In the genomic region with DNA sequence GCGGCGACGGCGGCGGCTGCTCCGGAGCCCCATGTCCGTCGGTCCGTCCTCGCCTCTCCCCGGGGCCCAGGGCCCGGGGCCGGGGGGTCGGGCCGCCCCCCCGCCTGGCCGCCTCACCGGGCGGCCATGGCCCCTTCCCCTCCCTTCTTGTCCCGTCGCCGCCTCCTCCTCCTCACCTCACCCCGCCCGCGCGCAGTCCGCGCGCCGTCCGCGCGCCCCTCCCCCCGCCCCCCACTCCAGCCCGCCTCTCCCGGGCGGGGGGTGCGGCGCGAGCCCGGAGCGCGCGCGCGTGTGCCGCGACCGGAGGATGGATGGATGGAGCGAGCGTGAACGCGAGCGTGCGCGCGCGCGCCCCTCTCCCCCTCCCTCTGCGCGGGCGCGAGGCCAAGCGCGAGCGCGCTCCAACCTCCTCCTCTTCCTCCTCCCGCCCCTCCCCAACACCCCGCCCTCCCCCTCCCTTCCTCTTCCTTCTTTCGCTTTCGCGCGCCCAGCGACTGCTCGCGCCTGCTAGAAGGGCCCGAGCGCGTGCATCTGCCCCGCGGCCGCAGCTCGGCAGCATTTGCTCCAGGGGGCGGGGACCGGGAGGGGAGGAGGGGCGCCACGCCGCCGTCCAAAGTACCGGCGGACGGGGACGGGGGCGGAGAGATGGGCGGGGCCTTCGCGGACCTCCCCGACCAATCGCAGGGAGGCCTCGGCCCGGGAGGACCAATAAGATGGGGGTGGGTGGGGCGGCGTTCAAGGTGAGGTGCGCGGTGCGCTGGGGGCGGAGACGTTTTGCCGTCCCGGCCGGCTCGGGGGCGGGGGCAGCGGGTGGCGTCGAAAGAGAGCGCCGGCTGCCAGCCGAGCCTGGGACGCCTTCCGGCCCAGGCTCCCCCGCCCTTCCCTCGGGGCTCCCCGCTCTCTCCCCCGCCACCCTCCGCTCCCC, we compare ENCODE assay signal across 8 cellular contexts. TPM values are rescaled to one million over a fixed set of nuclear protein-coding genes. Genes with fewer than 3 reads are reported as not detected.
A peak's percentile ranks its signal among the peaks of the same experiment; 100 is the strongest.
DNase-seq lines count a peak whose midpoint lies in the region; ATAC-seq and TF ChIP-seq lines count a peak whose summit lies in the region.

A gene with protein sequence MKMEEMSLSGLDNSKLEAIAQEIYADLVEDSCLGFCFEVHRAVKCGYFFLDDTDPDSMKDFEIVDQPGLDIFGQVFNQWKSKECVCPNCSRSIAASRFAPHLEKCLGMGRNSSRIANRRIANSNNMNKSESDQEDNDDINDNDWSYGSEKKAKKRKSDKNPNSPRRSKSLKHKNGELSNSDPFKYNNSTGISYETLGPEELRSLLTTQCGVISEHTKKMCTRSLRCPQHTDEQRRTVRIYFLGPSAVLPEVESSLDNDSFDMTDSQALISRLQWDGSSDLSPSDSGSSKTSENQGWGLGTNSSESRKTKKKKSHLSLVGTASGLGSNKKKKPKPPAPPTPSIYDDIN (minus strand): TSS at position 332 of the 925 bp plus-strand sequence. CDS start 1,814 bp downstream, outside the sequence.

- TF ChIP-seq POLR2A in GM19099 (IDR thresholded peaks at IDR 0.05; ENCODE audit: extremely low read depth, insufficient read length, low read depth), result peak; percentile 1

- DNase-seq in AG20443 (ENCODE audit: low spot score), result peak; percentile 98
- peak; percentile 95 for DNase-seq in NCI-H510A treated with DMSO at 0.1 percent for 48 hours (lab: John Stamatoyannopoulos, UW)
- DNase-seq in activated CD4-positive, alpha-beta T cell treated with anti-CD3 and anti-CD28 coated beads for 24 hours (ENCODE audit: low read depth in 2 of 2), result peak; percentile 99 to 100
- DNase-seq in cerebellum (ENCODE audit: low spot score), result peak; percentile 99
- peak; percentile 96 for DNase-seq in kidney glomerular epithelial cell (lab: John Stamatoyannopoulos, UW)
- peak; percentile 99 for DNase-seq in stimulated activated CD4-positive, alpha-beta T cell treated with anti-CD3 and anti-CD28 coated beads, Interleukin-15, amount 100 ng/mL, for 48 hours (ENCODE audit: low read depth in 2 of 2)

- peak; percentile 44 for ATAC-seq in HG03378 (IDR thresholded peaks at IDR 0.05; ENCODE audit: unreplicated experiment)

RNA-seq across cellular contexts. Expression of the gene that starts here (rescaled TPM):
- total RNA-seq in cerebellum, result 43.9 TPM

Comparison
In these comparisons a context has a peak if more than half of its experiments do, and no peak if none do; other contexts are left out.
1. Peak in every context shown above with its lines: DNase-seq and ATAC-seq.